8 cellular contexts compared by ENCODE assay signal in genomic region chr9:134326754-134327526, GRCh38. TPM values are rescaled to one million over a fixed set of nuclear protein-coding genes. Genes with fewer than 3 reads are reported as not detected.
A peak's percentile ranks its signal among the peaks of the same experiment; 100 is the strongest.
DNase-seq lines count a peak whose midpoint lies in the region; ATAC-seq and TF ChIP-seq lines count a peak whose summit lies in the region.

No MANE protein-coding gene starts in this region.

- no peaks in the 10 kb centered on the region for H3K27me3 Mint-ChIP-seq in CD8-positive, alpha-beta T cell (ENCODE audit: low read depth)
- H3K27me3 Mint-ChIP-seq in central memory CD8-positive, alpha-beta T cell = no peaks in the 10 kb centered on the region

- H3K9me3 ChIP-seq in CD8-positive, alpha-beta T cell (ENCODE audit: low read length) = no peaks in the 10 kb centered on the region
- no peaks in the 10 kb centered on the region for H3K9me3 ChIP-seq in upper lobe of left lung

- H3K27ac Mint-ChIP-seq in CD8-positive, alpha-beta T cell = no peak overlapping the region
- H3K27ac Mint-ChIP-seq in central memory CD8-positive, alpha-beta T cell (ENCODE audit: low read depth) = no peak overlapping the region

- CTCF ChIA-PET in CD8-positive, alpha-beta T cell (lab: Charles Lee) = interaction anchor here (1.1 to 1.2 kb wide), 3 partner anchors 26 to 158 kb away, joined by 3 to 7 read pairs (median 3); no protein-coding TSS in a partner anchor

- no peaks in the 10 kb centered on the region for H3K27me3 ChIP-seq in CD8-positive, alpha-beta T cell (ENCODE audit: insufficient read depth, low read length)
- no peaks in the 10 kb centered on the region for H3K27me3 ChIP-seq in upper lobe of left lung

- intact Hi-C loops in CD8-positive, alpha-beta T cell (cut with DNase I, micrococcal nuclease) = loop anchor here (1.0 to 10.0 kb wide), 6 partner anchors 65 to 260 kb away; partner anchors contain the start of genes BRD3 (in 1 of the 2) and RNU6ATAC (in 1 of the 2)
- intact Hi-C loops in lower leg skin (cut with DNase I; ENCODE audit: low total_unique reads) = no loop called here

- ATAC-seq in CD8-positive, alpha-beta T cell = no peak
- ATAC-seq in central memory CD8-positive, alpha-beta T cell (replicated peaks; ENCODE audit: extremely low read depth, poor library complexity, severe bottlenecking) = no peak
- ATAC-seq in upper lobe of left lung (ENCODE audit: low FRiP score in 2 of 2) = peak in 1 of 2 donors; percentile 7

- peaks cover 16% of the 10 kb centered on the region for H3K4me1 ChIP-seq in CD8-positive, alpha-beta T cell (ENCODE audit: insufficient read depth, low read length)
- peaks cover 54 to 71% (median 62%) of the 10 kb centered on the region in 4 donors for H3K4me1 ChIP-seq in upper lobe of left lung

- POLR2A ChIA-PET in CD8-positive, alpha-beta T cell (lab: Charles Lee) = interaction anchor here (0.8 kb wide), 1 partner anchor 162 kb away, joined by 3 read pairs; the partner anchor contains the start of gene RNU6ATAC

- in situ Hi-C loops in KBM-7 (cut with MboI; ENCODE audit: low pct_unique_long_range_greater_than_20kb, low sequenced_read_pairs) = no loop called here

- no peak for DNase-seq in CD8-positive, alpha-beta T cell
- peak; percentile 31 for DNase-seq in KBM-7
- no peak for DNase-seq in central memory CD8-positive, alpha-beta T cell (ENCODE audit: low spot score in 2 of 2)
- DNase-seq in lower leg skin (ENCODE audit: low spot score in 2 of 2) = no peak
- peak in 1 of 2 donors; percentile 89 for DNase-seq in upper lobe of left lung
- DNase-seq in NCI-H2171 treated with DMSO at 0.1 percent for 48 hours (lab: John Stamatoyannopoulos, UW) = no peak
- DNase-seq in amniotic stem cell (lab: John Stamatoyannopoulos, UW) = no peak
- DNase-seq in NCI-H1092 treated with DMSO at 0.1 percent for 48 hours (lab: John Stamatoyannopoulos, UW) = no peak

- no peak for TF ChIP-seq EP300 in upper lobe of left lung (IDR thresholded peaks at IDR 0.05)

- no peaks in the 10 kb centered on the region for H3K36me3 Mint-ChIP-seq in CD8-positive, alpha-beta T cell
- peaks cover 10% of the 10 kb centered on the region for H3K36me3 Mint-ChIP-seq in central memory CD8-positive, alpha-beta T cell (ENCODE audit: insufficient read depth)

- H3K4me3 ChIP-seq in CD8-positive, alpha-beta T cell (ENCODE audit: low read depth, low read length) = peak overlapping the region; percentile 35
- peak overlapping the region; percentile 62 for H3K4me3 ChIP-seq in lower leg skin (ENCODE audit: low read depth, poor library complexity, severe bottlenecking)
- H3K4me3 ChIP-seq in upper lobe of left lung = peak overlapping the region; percentile 53 to 85 (median 82)

- TF ChIP-seq CTCF in CD8-positive, alpha-beta T cell (IDR thresholded peaks at IDR 0.05) = no peak
- TF ChIP-seq CTCF in lower leg skin (IDR thresholded peaks at IDR 0.05) = no peak
- no peak for TF ChIP-seq CTCF in upper lobe of left lung (IDR thresholded peaks at IDR 0.05)

- H3K4me1 Mint-ChIP-seq in CD8-positive, alpha-beta T cell (ENCODE audit: low read depth) = peaks cover 2% of the 10 kb centered on the region
- H3K4me1 Mint-ChIP-seq in central memory CD8-positive, alpha-beta T cell = peaks cover 28% of the 10 kb centered on the region

- TF ChIP-seq POLR2A in lower leg skin (IDR thresholded peaks at IDR 0.05) (no peak), upper lobe of left lung (IDR thresholded peaks at IDR 0.05) (no peak)

- WGBS in lower leg skin, 2 donors = 3 to 4% methylated on average over 9 to 11 of the region's 72 CpGs
- 0 to 7% methylated on average over 1 to 15 of the region's 72 CpGs for WGBS in upper lobe of left lung, 2 donors

- no peak overlapping the region for H3K27ac ChIP-seq in CD8-positive, alpha-beta T cell (ENCODE audit: low read depth, low read length)
- peak overlapping the region; percentile 76 to 93 (median 88) for H3K27ac ChIP-seq in upper lobe of left lung

- no peaks in the 10 kb centered on the region for H3K36me3 ChIP-seq in CD8-positive, alpha-beta T cell (ENCODE audit: insufficient read depth, low read length)
- H3K36me3 ChIP-seq in upper lobe of left lung = no peaks in the 10 kb centered on the region

- H3K4me3 Mint-ChIP-seq in CD8-positive, alpha-beta T cell = peak overlapping the region; percentile 67
- H3K4me3 Mint-ChIP-seq in central memory CD8-positive, alpha-beta T cell = peak overlapping the region; percentile 57

- H3K9me3 Mint-ChIP-seq in CD8-positive, alpha-beta T cell = no peaks in the 10 kb centered on the region
- no peaks in the 10 kb centered on the region for H3K9me3 Mint-ChIP-seq in central memory CD8-positive, alpha-beta T cell

RNA-seq across cellular contexts. Expression of gene RXRA, which starts 0.7 kb away (rescaled TPM):
- total RNA-seq in CD8-positive, alpha-beta T cell = 10 to 100 TPM; 11.6 to 13.7 TPM
- 100 to 1,000 TPM; 143 to 242 (median 166) TPM for total RNA-seq in lower leg skin
- total RNA-seq in upper lobe of left lung = 10 to 100 TPM; 43.8 to 92.7 (median 74.1) TPM
